ENCODE assay signal across 15 cellular contexts in genomic region chr2:234187646-234188174, GRCh38.
DNase-seq lines count a peak whose midpoint lies in the region; ATAC-seq and TF ChIP-seq lines count a peak whose summit lies in the region.
"Had no signal": no experiment of that assay in that cellular context is flagged by ENCODE, and none has a peak within 500 bp of the region (broad histone marks: within the 10 kb centered on the region; RNA-seq: fewer than 3 reads in every experiment).

No MANE protein-coding gene starts in this region.

- no peak for TF ChIP-seq CTCF in DND-41 (IDR thresholded peaks at IDR 0.05; ENCODE audit: borderline replicate concordance, extremely low read depth, low read length, poor library complexity, severe bottlenecking)
- TF ChIP-seq CTCF in Panc1 (IDR thresholded peaks at IDR 0.05): no peak

- peak overlapping the region; percentile 95 for H3K27ac ChIP-seq in BLaER1
- H3K27ac ChIP-seq in DND-41 (ENCODE audit: low read length): peak overlapping the region; percentile 87
- H3K27ac ChIP-seq in Panc1 (ENCODE audit: low read length): peak overlapping the region; percentile 98
- no peak overlapping the region for H3K27ac ChIP-seq in substantia nigra (ENCODE audit: low read depth, low read length, poor library complexity, severe bottlenecking)
- H3K27ac ChIP-seq: GM23248 had no signal

- ATAC-seq in DND-41 (ENCODE audit: insufficient read depth, low read depth) (peak; percentile 61), Panc1 (no peak)
- ATAC-seq: HepG2 had no signal

- H3K9ac ChIP-seq in BLaER1 (peak overlapping the region; percentile 87), DND-41 (ENCODE audit: low read depth, low read length) (peak overlapping the region; percentile 72)
- H3K9ac ChIP-seq: GM23248 had no signal

- H3K4me2 ChIP-seq in BLaER1: peak overlapping the region; percentile 92
- H3K4me2 ChIP-seq in DND-41 (ENCODE audit: insufficient read depth, low read length): peak overlapping the region; percentile 57

- CTCF ChIA-PET in Panc1 (lab: Charles Lee): no interaction called here

- H3K4me3 ChIP-seq in BLaER1 (peak overlapping the region; percentile 69), DND-41 (ENCODE audit: low read depth in 1 of 2, low read length in 2 of 2) (peak overlapping the region in 1 of 2 experiments; percentile 36; a peak in 2 of 4 replicates), Panc1 (ENCODE audit: low read depth in 2 of 2, low read length in 2 of 2) (no peak overlapping the region)
- H3K4me3 ChIP-seq: GM23248, HAP-1 had no signal

- no peak overlapping the region for H2AFZ ChIP-seq in DND-41 (ENCODE audit: low read depth, low read length)
- H2AFZ ChIP-seq: GM23248 had no signal

- POLR2A ChIA-PET in Panc1 (lab: Charles Lee): no interaction called here

- peak; percentile 70 for DNase-seq in DND-41
- no peak for DNase-seq in Panc1 (ENCODE audit: low read depth, low spot score)
- peak; percentile 43 for DNase-seq in renal cortical epithelial cell (ENCODE audit: low read depth)
- no peak for DNase-seq in NAMALWA (ENCODE audit: low spot score)
- no peak for DNase-seq in substantia nigra (lab: John Stamatoyannopoulos, UW)
- DNase-seq in activated CD8-positive, alpha-beta memory T cell treated with anti-CD3 and anti-CD28 coated beads for 24 hours: no peak
- DNase-seq: 8988T; C1 segment of cervical spinal cord; Caco-2; CD4-positive, alpha-beta T cell; GF-D8; GM23248 had no signal

- no peaks in the 10 kb centered on the region for H4K20me1 ChIP-seq in BLaER1
- H4K20me1 ChIP-seq in DND-41 (ENCODE audit: insufficient read depth, low read length): no peaks in the 10 kb centered on the region

- in situ Hi-C loops in Panc1 (cut with HindIII; ENCODE audit: low pct_unique_long_range_greater_than_20kb, low sequenced_read_pairs): no loop called here

- H3K4me1 ChIP-seq in BLaER1 (peaks cover 46% of the 10 kb centered on the region), DND-41 (ENCODE audit: insufficient read depth, low read length) (peaks cover 86% of the 10 kb centered on the region), Panc1 (ENCODE audit: control insufficient read depth, insufficient read depth, low read length) (peaks cover 40% of the 10 kb centered on the region)
- H3K4me1 ChIP-seq: Caco-2, HAP-1 had no signal

- H3K9me3 ChIP-seq in BLaER1 (peaks cover 21% of the 10 kb centered on the region), DND-41 (ENCODE audit: insufficient read depth, low read length, severe bottlenecking) (no peaks in the 10 kb centered on the region), Panc1 (ENCODE audit: control insufficient read depth, insufficient read depth, low read depth, low read length) (peaks cover 5% of the 10 kb centered on the region; the same call in 1 of the 2 replicates)
- H3K9me3 ChIP-seq: Caco-2, HAP-1 had no signal

- intact Hi-C loops in Panc1 (cut with micrococcal nuclease; ENCODE audit: unreplicated experiment): loop anchor here (10.0 kb wide), 1 partner anchor 57 kb away; no protein-coding TSS in a partner anchor

- no TSS peak for BruUV-seq in Panc1 (replicated peaks; lab: Mats Ljungman, UMichigan)

- H3K79me2 ChIP-seq in DND-41 (ENCODE audit: insufficient read depth, low read length): peaks cover 88% of the 10 kb centered on the region

- no peaks in the 10 kb centered on the region for H3K27me3 ChIP-seq in BLaER1
- H3K27me3 ChIP-seq in DND-41 (ENCODE audit: insufficient read depth, low read length, poor library complexity): no peaks in the 10 kb centered on the region
- no peaks in the 10 kb centered on the region for H3K27me3 ChIP-seq in Panc1 (ENCODE audit: control insufficient read depth, insufficient read depth, low read length)

- H3K36me3 ChIP-seq in BLaER1 (peaks cover 38% of the 10 kb centered on the region), DND-41 (ENCODE audit: insufficient read depth, low read length) (peaks cover 23% of the 10 kb centered on the region; the same call in 1 of the 2 replicates), Panc1 (ENCODE audit: control insufficient read depth, insufficient read depth, low read length) (no peaks in the 10 kb centered on the region)
- H3K36me3 ChIP-seq: HAP-1 had no signal

Comparison
In these comparisons a context has a peak if more than half of its experiments do, and no peak if none do; other contexts are left out.
1. DNase-seq: peak in DND-41 (single experiment) and renal cortical epithelial cell (single experiment); none in Panc1 (single experiment), NAMALWA (single experiment), substantia nigra (0 of 49) and activated CD8-positive, alpha-beta memory T cell treated with anti-CD3 and anti-CD28 coated beads for 24 hours (single experiment).